Comparison of ENCODE assay signal across 10 cellular contexts in genomic region chr19:5953034-5953589, GRCh38. TPM values are rescaled to one million over a fixed set of nuclear protein-coding genes. Genes with fewer than 3 reads are reported as not detected.
A peak's percentile ranks its signal among the peaks of the same experiment; 100 is the strongest.
DNase-seq lines count a peak whose midpoint lies in the region; ATAC-seq, FAIRE-seq and TF ChIP-seq lines count a peak whose summit lies in the region.
"Had no signal": no experiment of that assay in that cellular context is flagged by ENCODE, and none has a peak within 500 bp of the region (broad histone marks: within the 10 kb centered on the region; RNA-seq: fewer than 3 reads in every experiment).

No MANE protein-coding gene starts in this region.

- H3K4me2 ChIP-seq in OCI-LY3 (ENCODE audit: low read length) (peak overlapping the region; percentile 27), H1 (ENCODE audit: insufficient read depth in 1 of 2, low read depth in 2 of 2, low read length in 2 of 2) (peak overlapping the region; percentile 43 to 65; a peak in 2 of 4 replicates), PC-9 (no peak overlapping the region)

- intact Hi-C loops in PC-9 (cut with micrococcal nuclease; ENCODE audit: unreplicated experiment) = no loop called here

- H2BK20ac ChIP-seq in H1 (ENCODE audit: low read length) = peak overlapping the region; percentile 56; the same call in 1 of the 2 replicates

- DNase-seq in EH (ENCODE audit: low read depth) (peak; percentile 44), H1 (ENCODE audit: low read depth in 1 of 2, low spot score in 2 of 2) (no peak), osteocyte (ENCODE audit: extremely low spot score, unreplicated experiment) (no peak), SHP77 (lab: John Stamatoyannopoulos, UW) (no peak), PC-9 (no peak), HTR-8/SVneo (ENCODE audit: insufficient read length, low spot score) (no peak)
- DNase-seq: H7 had no signal

- peaks cover 75% of the 10 kb centered on the region for H3K4me1 Mint-ChIP-seq in osteocyte (ENCODE audit: unreplicated experiment)

- H3K9me3 ChIP-seq in OCI-LY3 (ENCODE audit: insufficient read depth, low read length) (no peaks in the 10 kb centered on the region), H1 (ENCODE audit: insufficient read depth in 2 of 2, low read depth in 1 of 2, low read length in 1 of 2) (no peaks in the 10 kb centered on the region), PC-9 (ENCODE audit: insufficient read depth, low read depth) (no peaks in the 10 kb centered on the region)

- no peak overlapping the region for H4K91ac ChIP-seq in H1 (replicated peaks; ENCODE audit: insufficient read length, low read length)

- no peak for ATAC-seq in HG03521 (IDR thresholded peaks at IDR 0.05; ENCODE audit: unreplicated experiment)

- no peak overlapping the region for H4K5ac ChIP-seq in H1 (ENCODE audit: insufficient read length, low read depth, low read length)

- no peaks in the 10 kb centered on the region for H3K23me2 ChIP-seq in H1 (ENCODE audit: low read depth, low read length)

- H3K9me3 Mint-ChIP-seq in osteocyte (ENCODE audit: unreplicated experiment) = no peaks in the 10 kb centered on the region

- CTCF ChIA-PET in H1 (lab: Charles Lee; ENCODE audit: partially characterized antibody) = interaction anchor here (0.6 to 6.0 kb wide), 6 partner anchors 8 to 213 kb away, joined by 3 to 48 read pairs (median 4); no protein-coding TSS in a partner anchor
- CTCF ChIA-PET in PC-9 (lab: Charles Lee) = no interaction called here

- H3K36me3 ChIP-seq in OCI-LY3 (replicated peaks; ENCODE audit: low read depth, low read length) = peaks cover 43% of the 10 kb centered on the region
- H3K36me3 ChIP-seq in H1 (ENCODE audit: control insufficient read depth in 2 of 4, insufficient read depth in 4 of 4, low read length in 3 of 4) = peaks cover 0 to 3% (median 0%) of the 10 kb centered on the region in 4 experiments; a peak in 1 of 8 replicates
- H3K36me3 ChIP-seq in PC-9 (ENCODE audit: low read depth) = no peaks in the 10 kb centered on the region

- peak overlapping the region; percentile 87 for H3K27ac Mint-ChIP-seq in osteocyte (ENCODE audit: unreplicated experiment)

- TF ChIP-seq EP300 in H1 (IDR thresholded peaks at IDR 0.05; ENCODE audit: borderline replicate concordance in 1 of 2, low read depth in 2 of 2, low read length in 2 of 2) = no peak

- peaks cover 32% of the 10 kb centered on the region for H3K79me1 ChIP-seq in H1 (ENCODE audit: low read depth, low read length)

- no peak overlapping the region for H3K4ac ChIP-seq in H1 (replicated peaks; ENCODE audit: insufficient read length, low read depth, low read length)

- H3K4me1 ChIP-seq in OCI-LY3 (ENCODE audit: low read length) (peaks cover 51% of the 10 kb centered on the region), H1 (replicated peaks in 1 of 4; ENCODE audit: control insufficient read depth in 3 of 4, insufficient read depth in 4 of 4, low read length in 3 of 4) (peaks cover 33 to 58% (median 46%) of the 10 kb centered on the region in 4 experiments), PC-9 (replicated peaks; ENCODE audit: insufficient read depth) (no peaks in the 10 kb centered on the region)

- H3K56ac ChIP-seq in H1 (replicated peaks; ENCODE audit: insufficient read length, low read depth, low read length) = no peak overlapping the region

- no peak for TF ChIP-seq POLR2A in H1 (IDR thresholded peaks at IDR 0.05; ENCODE audit: control extremely low read depth in 1 of 2, low read depth in 2 of 2, low read length in 2 of 2)

- 0 out of 2 replicates have a peak overlapping the region, but pooled peaks have one; percentile 57 for H3K27ac ChIP-seq in OCI-LY3 (ENCODE audit: low read length)
- H3K27ac ChIP-seq in H1 (ENCODE audit: low read depth, low read length) = no peak overlapping the region
- no peak overlapping the region for H3K27ac ChIP-seq in PC-9

- H2BK15ac ChIP-seq in H1 (ENCODE audit: low read length) = 0 out of 2 replicates have a peak overlapping the region, but pooled peaks have one; percentile 40

- no peaks in the 10 kb centered on the region for H3F3A ChIP-seq in PC-9 (ENCODE audit: insufficient read depth, low read depth)

- no peak for TF ChIP-seq RAD21 in H1 (IDR thresholded peaks at IDR 0.05 in 1 of 2, conservative IDR thresholded peaks at IDR 0.05 in 1 of 2; ENCODE audit: low read depth in 2 of 2, low read length in 2 of 2)

- no TSS peak for BruUV-seq in PC-9 (replicated peaks; lab: Mats Ljungman, UMichigan)

- TF ChIP-seq CTCF in OCI-LY3 (IDR thresholded peaks at IDR 0.05; ENCODE audit: low read depth, low read length) (no peak), H1 (IDR thresholded peaks at IDR 0.05; ENCODE audit: control extremely low read depth in 1 of 3, insufficient read depth in 1 of 3, low read depth in 1 of 3, low read length in 3 of 3) (no peak), osteocyte (IDR thresholded peaks at IDR 0.05) (no peak), PC-9 (conservative IDR thresholded peaks at IDR 0.05) (no peak)

- H3K4me3 Mint-ChIP-seq in osteocyte (ENCODE audit: unreplicated experiment) = no peak overlapping the region

- H4K20me1 ChIP-seq in OCI-LY3 (ENCODE audit: insufficient read depth, low read length) = peaks cover 95% of the 10 kb centered on the region
- peaks cover 33 to 45% of the 10 kb centered on the region in 2 experiments for H4K20me1 ChIP-seq in H1 (replicated peaks in 1 of 2; ENCODE audit: control insufficient read depth in 1 of 2, insufficient read depth in 2 of 2, low read length in 2 of 2)
- peaks cover 21% of the 10 kb centered on the region for H4K20me1 ChIP-seq in PC-9 (ENCODE audit: insufficient read depth)

- H3K18ac ChIP-seq in H1 (ENCODE audit: extremely low read depth, low read length) = peak overlapping the region; percentile 73; the same call in 1 of the 2 replicates

- peaks cover 100% of the 10 kb centered on the region for H3K79me2 ChIP-seq in OCI-LY3 (ENCODE audit: low read length)
- H3K79me2 ChIP-seq in H1 (ENCODE audit: control insufficient read depth in 1 of 2, insufficient read depth in 2 of 2, low read length in 2 of 2) = peaks cover 9 to 92% of the 10 kb centered on the region in 2 experiments
- H3K79me2 ChIP-seq in PC-9 (ENCODE audit: low read depth) = peaks cover 36% of the 10 kb centered on the region

- peak overlapping the region; percentile 87 for H2BK12ac ChIP-seq in H1 (ENCODE audit: low read depth, low read length)

- H3K23ac ChIP-seq in H1 (ENCODE audit: insufficient read length) = no peak overlapping the region

- no peak overlapping the region for H4K8ac ChIP-seq in H1 (ENCODE audit: extremely low read depth, insufficient read depth, low read length)

- H3K14ac ChIP-seq in H1 (ENCODE audit: insufficient read length) = no peak overlapping the region

- no peaks in the 10 kb centered on the region for H3K9me2 ChIP-seq in PC-9 (ENCODE audit: insufficient read depth)

- 61% methylated on average over 5 of the region's 5 CpGs; no CpG with 5 or more reads in 1 of the 2 experiments for whole genome bisulfite sequencing in H1 (ENCODE audit: extremely low coverage in 1 of 2, insufficient coverage in 1 of 2, insufficient read length in 1 of 2, insufficient replicate concordance in 2 of 2, low coverage in 1 of 2, low lambda C conversion rate in 2 of 2, missing lambda C conversion rate in 1 of 2), 2 experiments

- H3K4me3 ChIP-seq in OCI-LY3 (ENCODE audit: low read length) (no peak overlapping the region), H1 (ENCODE audit: extremely low read depth in 1 of 4, insufficient read depth in 2 of 4, low read depth in 3 of 4, low read length in 4 of 4) (peak overlapping the region in 1 of 4 experiments; percentile 15; a peak in 1 of 8 replicates), PC-9 (no peak overlapping the region)

- no peaks in the 10 kb centered on the region for H3K27me3 ChIP-seq in OCI-LY3 (ENCODE audit: low read depth, low read length)
- H3K27me3 ChIP-seq in H1 (replicated peaks in 1 of 4; ENCODE audit: control insufficient read depth in 3 of 4, extremely low read depth in 1 of 4, insufficient read depth in 3 of 4, low read length in 3 of 4) = no peaks in the 10 kb centered on the region; a peak in 1 of 7 replicates
- no peaks in the 10 kb centered on the region for H3K27me3 ChIP-seq in PC-9 (ENCODE audit: insufficient read depth, low read depth)

- H2BK5ac ChIP-seq in H1 (ENCODE audit: low read depth, low read length) = peak overlapping the region; percentile 77; the same call in 1 of the 2 replicates

- POLR2A ChIA-PET in H1 (lab: Charles Lee; ENCODE audit: partially characterized antibody) = interaction anchor here (1.0 to 4.0 kb wide), 2 partner anchors 10 to 19 kb away, joined by 4 to 13 read pairs; no protein-coding TSS in a partner anchor
- POLR2A ChIA-PET in PC-9 (lab: Charles Lee; ENCODE audit: unreplicated experiment) = no interaction called here

- peak overlapping the region; percentile 84; the same call in 1 of the 2 replicates for H2AK5ac ChIP-seq in H1 (ENCODE audit: low read depth, low read length)

- FAIRE-seq in H1 (lab: Jason Lieb, UNC) (no peak), HTR-8/SVneo (lab: Jason Lieb, UNC) (no peak)

- no peak overlapping the region for H2AFZ ChIP-seq in OCI-LY3 (ENCODE audit: low read depth, low read length)
- H2AFZ ChIP-seq in H1 (ENCODE audit: low read length) = no peak overlapping the region
- H2AFZ ChIP-seq in PC-9 = no peak overlapping the region

- H2BK120ac ChIP-seq in H1 (replicated peaks; ENCODE audit: low read depth, low read length) = no peak overlapping the region

- peaks cover 7% of the 10 kb centered on the region for H3K36me3 Mint-ChIP-seq in osteocyte (ENCODE audit: unreplicated experiment)

- H3K27me3 Mint-ChIP-seq in osteocyte (ENCODE audit: unreplicated experiment) = no peaks in the 10 kb centered on the region
- H3K27me3 Mint-ChIP-seq: progenitor cell of endocrine pancreas had no signal

- H3K9ac ChIP-seq in OCI-LY3 (ENCODE audit: low read length) = no peak overlapping the region
- H3K9ac ChIP-seq in H1 (replicated peaks in 1 of 4; ENCODE audit: extremely low read depth in 1 of 4, low read depth in 3 of 4, low read length in 3 of 4) = no peak overlapping the region

RNA-seq across cellular contexts. Expression of gene RANBP3, which starts 24.8 kb away (rescaled TPM):
- total RNA-seq in H1 (2021; fragmentation: NEBNext Ultra II Directional; extraction: Animal tissue kit (Norgen Biotek cat#: 25700)) = 87.0 and 95.4 TPM in 2 replicates
- 122 and 159 TPM in 2 replicates for polyA plus RNA-seq in H1 (2011; rRNA removed)
- 120 TPM for polyA plus RNA-seq in H1 (2011; cell fraction: cytosol; rRNA removed)
- polyA plus RNA-seq in H1 (2011; cell fraction: nucleus; rRNA removed) = 149 TPM
- polyA plus RNA-seq in H1 (2012, experiment 1 of 2) = 62.4 to 96.0 TPM (median 89.7 TPM) in 4 replicates
- polyA plus RNA-seq in H1 (2012, experiment 2 of 2) = 57.9 TPM
- 102 TPM for polyA plus RNA-seq in H1 (2013, experiment 1 of 2)
- polyA plus RNA-seq in H1 (2013, experiment 2 of 2) = 98.7 TPM
- 52.2 and 53.3 TPM in 2 replicates for polyA minus RNA-seq in H1 (2011; rRNA and poly(A)+ RNA removed)
- polyA minus RNA-seq in H1 (2011; cell fraction: cytosol; rRNA and poly(A)+ RNA removed) = 65.6 TPM
- polyA minus RNA-seq in H1 (2011; cell fraction: nucleus; rRNA and poly(A)+ RNA removed) = 34.1 TPM
- 74.9 and 81.9 TPM in 2 replicates for total RNA-seq in osteocyte
- 43.7 and 44.1 TPM in 2 replicates for total RNA-seq in PC-9 (2021)

RNA-seq across cellular contexts. Expression of gene CAPS, which starts 39.1 kb away (rescaled TPM):
- total RNA-seq in H1 (2021; fragmentation: NEBNext Ultra II Directional; extraction: Animal tissue kit (Norgen Biotek cat#: 25700)) = 1.8 and 2.1 TPM in 2 replicates
- 2.4 and 4.2 TPM in 2 replicates for polyA plus RNA-seq in H1 (2011; rRNA removed)
- polyA plus RNA-seq in H1 (2011; cell fraction: cytosol; rRNA removed) = 4.2 TPM
- 8.2 TPM for polyA plus RNA-seq in H1 (2011; cell fraction: nucleus; rRNA removed)
- polyA plus RNA-seq in H1 (2012, experiment 1 of 2) = 1.9 to 3.7 TPM (median 2.8 TPM) in 4 replicates
- polyA plus RNA-seq in H1 (2012, experiment 2 of 2) = 1.7 TPM
- polyA plus RNA-seq in H1 (2013, experiment 1 of 2) = 2.1 TPM
- polyA plus RNA-seq in H1 (2013, experiment 2 of 2) = 1.4 TPM
- 0.24 and 0.47 TPM in 2 replicates for polyA minus RNA-seq in H1 (2011; rRNA and poly(A)+ RNA removed)
- polyA minus RNA-seq in H1 (2011; cell fraction: cytosol; rRNA and poly(A)+ RNA removed) = 0.66 TPM
- polyA minus RNA-seq in H1 (2011; cell fraction: nucleus; rRNA and poly(A)+ RNA removed) = 1.1 TPM
- 14.4 and 15.6 TPM in 2 replicates for total RNA-seq in osteocyte
- 32.0 and 41.5 TPM in 2 replicates for total RNA-seq in PC-9 (2021)

RNA-seq across cellular contexts. Expression of gene VMAC, which starts 48.4 kb away (rescaled TPM):
- total RNA-seq in H1 (2021; fragmentation: NEBNext Ultra II Directional; extraction: Animal tissue kit (Norgen Biotek cat#: 25700)) = 1.2 and 1.3 TPM in 2 replicates
- 2.2 and 3.9 TPM in 2 replicates for polyA plus RNA-seq in H1 (2011; rRNA removed)
- 3.9 TPM for polyA plus RNA-seq in H1 (2011; cell fraction: cytosol; rRNA removed)
- 5.9 TPM for polyA plus RNA-seq in H1 (2011; cell fraction: nucleus; rRNA removed)
- 1.3 to 2.1 TPM (median 1.8 TPM) in 4 replicates for polyA plus RNA-seq in H1 (2012, experiment 1 of 2)
- polyA plus RNA-seq in H1 (2012, experiment 2 of 2) = 1.1 TPM
- polyA plus RNA-seq in H1 (2013, experiment 1 of 2) = 1.2 TPM
- 1.5 TPM for polyA plus RNA-seq in H1 (2013, experiment 2 of 2)
- 0.56 and 1.1 TPM in 2 replicates for polyA minus RNA-seq in H1 (2011; rRNA and poly(A)+ RNA removed)
- 2.6 TPM for polyA minus RNA-seq in H1 (2011; cell fraction: cytosol; rRNA and poly(A)+ RNA removed)
- 2.6 TPM for polyA minus RNA-seq in H1 (2011; cell fraction: nucleus; rRNA and poly(A)+ RNA removed)
- 10.0 and 10.7 TPM in 2 replicates for total RNA-seq in osteocyte
- total RNA-seq in PC-9 (2021) = 6.2 and 7.1 TPM in 2 replicates

RNA-seq across cellular contexts. Expression of gene NDUFA11, which starts 49.5 kb away (rescaled TPM):
- total RNA-seq in H1 (2021; fragmentation: NEBNext Ultra II Directional; extraction: Animal tissue kit (Norgen Biotek cat#: 25700)) = 205 and 206 TPM in 2 replicates
- polyA plus RNA-seq in H1 (2011; rRNA removed) = 1,037 and 1,353 TPM in 2 replicates
- polyA plus RNA-seq in H1 (2011; cell fraction: cytosol; rRNA removed) = 521 TPM
- 400 TPM for polyA plus RNA-seq in H1 (2011; cell fraction: nucleus; rRNA removed)
- polyA plus RNA-seq in H1 (2012, experiment 1 of 2) = 90.6 to 331 TPM (median 298 TPM) in 4 replicates
- polyA plus RNA-seq in H1 (2012, experiment 2 of 2) = 720 TPM
- 258 TPM for polyA plus RNA-seq in H1 (2013, experiment 1 of 2)
- 272 TPM for polyA plus RNA-seq in H1 (2013, experiment 2 of 2)
- 28.0 and 42.3 TPM in 2 replicates for polyA minus RNA-seq in H1 (2011; rRNA and poly(A)+ RNA removed)
- 42.3 TPM for polyA minus RNA-seq in H1 (2011; cell fraction: cytosol; rRNA and poly(A)+ RNA removed)
- 35.8 TPM for polyA minus RNA-seq in H1 (2011; cell fraction: nucleus; rRNA and poly(A)+ RNA removed)
- total RNA-seq in osteocyte (253 and 259 TPM in 2 replicates), PC-9 (2021) (169 and 181 TPM in 2 replicates)
